In genomic region chr1:162213281-162213909, GRCh38 we compare ENCODE assay signal across 11 cellular contexts.
DNase-seq lines count a peak whose midpoint lies in the region; ATAC-seq and TF ChIP-seq lines count a peak whose summit lies in the region.
"Had no signal": no experiment of that assay in that cellular context is flagged by ENCODE, and none has a peak within 500 bp of the region (broad histone marks: within the 10 kb centered on the region; RNA-seq: fewer than 3 reads in every experiment).

No MANE protein-coding gene starts in this region.

- CTCF ChIA-PET in Calu3 (lab: Charles Lee) = interaction anchor here (0.6 to 2.5 kb wide), 10 partner anchors 8 to 167 kb away, joined by 3 to 22 read pairs (median 3); no protein-coding TSS in a partner anchor

- no TSS peak for BruUV-seq in Calu3 (replicated peaks; lab: Mats Ljungman, UMichigan)

- H3K36me3 ChIP-seq in left ventricle myocardium inferior = no peaks in the 10 kb centered on the region
- H3K36me3 ChIP-seq: SJSA1 had no signal

- H3K27me3 Mint-ChIP-seq in Calu3 (ENCODE audit: unreplicated experiment) = no peaks in the 10 kb centered on the region

- DNase-seq in Calu3 = peak; percentile 76
- DNase-seq in anterior cingulate cortex (lab: John Stamatoyannopoulos, UW) = peak in 31 of 58 donors; percentile 6 to 80 (median 34)
- peak; percentile 42 for DNase-seq in left ventricle myocardium inferior
- peak in 6 of 10 donors; percentile 36 to 85 (median 64) for DNase-seq in posterior cingulate gyrus
- DNase-seq in dedifferentiated amniotic fluid mesenchymal stem cell (ENCODE audit: extremely low spot score) = no peak
- DNase-seq in stimulated activated effector memory CD8-positive, alpha-beta T cell treated with anti-CD3 and anti-CD28 coated beads, Interleukin-12 subunit alpha, Interleukin-12 subunit beta, amount 100 ng/mL, for 72 hours (ENCODE audit: low spot score in 2 of 2) = no peak
- DNase-seq: activated T-cell treated with anti-CD3 and anti-CD28 coated beads, Interleukin-2, amount 50 U/mL, for 4 hours had no signal

- H3K9me3 Mint-ChIP-seq in Calu3 (ENCODE audit: low read depth, unreplicated experiment) = no peaks in the 10 kb centered on the region
- H3K9me3 Mint-ChIP-seq in stimulated activated effector memory CD8-positive, alpha-beta T cell treated with anti-CD3 and anti-CD28 coated beads, Interleukin-12 subunit alpha, Interleukin-12 subunit beta, amount 100 ng/mL, for 72 hours = no peaks in the 10 kb centered on the region
- H3K9me3 Mint-ChIP-seq: activated T-cell treated with anti-CD3 and anti-CD28 coated beads, Interleukin-2, amount 50 U/mL, for 4 hours had no signal

- H3K4me3 ChIP-seq in left ventricle myocardium inferior = peak overlapping the region; percentile 6
- H3K4me3 ChIP-seq: SJSA1 had no signal

- H3K9me3 ChIP-seq in left ventricle myocardium inferior (replicated peaks) = no peaks in the 10 kb centered on the region
- H3K9me3 ChIP-seq: SJSA1 had no signal

- TF ChIP-seq CTCF in Calu3 (IDR thresholded peaks at IDR 0.05; ENCODE audit: unreplicated experiment) (no peak), left ventricle myocardium inferior (IDR thresholded peaks at IDR 0.05; ENCODE audit: borderline replicate concordance) (no peak)

- ATAC-seq in HG03196 (IDR thresholded peaks at IDR 0.05; ENCODE audit: unreplicated experiment) (no peak), HG02852 (IDR thresholded peaks at IDR 0.05; ENCODE audit: unreplicated experiment) (no peak)
- no peak for ATAC-seq in stimulated activated effector memory CD8-positive, alpha-beta T cell treated with anti-CD3 and anti-CD28 coated beads, Interleukin-12 subunit alpha, Interleukin-12 subunit beta, amount 100 ng/mL, for 72 hours
- ATAC-seq: activated T-cell treated with anti-CD3 and anti-CD28 coated beads, Interleukin-2, amount 50 U/mL, for 4 hours had no signal

- peaks cover 38% of the 10 kb centered on the region for H3K4me1 ChIP-seq in left ventricle myocardium inferior
- H3K4me1 ChIP-seq: SJSA1 had no signal

- no peak overlapping the region for H3K4me3 Mint-ChIP-seq in Calu3 (ENCODE audit: low read depth, unreplicated experiment)
- no peak overlapping the region for H3K4me3 Mint-ChIP-seq in stimulated activated effector memory CD8-positive, alpha-beta T cell treated with anti-CD3 and anti-CD28 coated beads, Interleukin-12 subunit alpha, Interleukin-12 subunit beta, amount 100 ng/mL, for 72 hours
- H3K4me3 Mint-ChIP-seq: activated T-cell treated with anti-CD3 and anti-CD28 coated beads, Interleukin-2, amount 50 U/mL, for 4 hours; CD14-positive monocyte had no signal

- H3K36me3 Mint-ChIP-seq in Calu3 (ENCODE audit: insufficient read depth, unreplicated experiment) = peaks cover 8% of the 10 kb centered on the region
- no peaks in the 10 kb centered on the region for H3K36me3 Mint-ChIP-seq in stimulated activated effector memory CD8-positive, alpha-beta T cell treated with anti-CD3 and anti-CD28 coated beads, Interleukin-12 subunit alpha, Interleukin-12 subunit beta, amount 100 ng/mL, for 72 hours
- H3K36me3 Mint-ChIP-seq: CD14-positive monocyte had no signal

- peak overlapping the region; percentile 66 for H3K27ac ChIP-seq in left ventricle myocardium inferior (replicated peaks)
- H3K27ac ChIP-seq: SJSA1 had no signal

- intact Hi-C loops in Calu3 (cut with micrococcal nuclease; ENCODE audit: unreplicated experiment) = loop anchor here (5.0 kb wide), 1 partner anchor 76 kb away; no protein-coding TSS in a partner anchor
- intact Hi-C loops in left ventricle myocardium inferior (cut with micrococcal nuclease) = no loop called here
- intact Hi-C loops in posterior cingulate gyrus (cut with DNase I) = no loop called here

- no peaks in the 10 kb centered on the region for H3K27me3 ChIP-seq in left ventricle myocardium inferior (ENCODE audit: low read depth)

- no peak overlapping the region for H3K27ac Mint-ChIP-seq in Calu3 (ENCODE audit: unreplicated experiment)
- no peak overlapping the region for H3K27ac Mint-ChIP-seq in stimulated activated effector memory CD8-positive, alpha-beta T cell treated with anti-CD3 and anti-CD28 coated beads, Interleukin-12 subunit alpha, Interleukin-12 subunit beta, amount 100 ng/mL, for 72 hours
- H3K27ac Mint-ChIP-seq: CD14-positive monocyte had no signal

- H3K4me1 Mint-ChIP-seq in Calu3 (ENCODE audit: low read depth, unreplicated experiment) = peaks cover 52% of the 10 kb centered on the region
- no peaks in the 10 kb centered on the region for H3K4me1 Mint-ChIP-seq in stimulated activated effector memory CD8-positive, alpha-beta T cell treated with anti-CD3 and anti-CD28 coated beads, Interleukin-12 subunit alpha, Interleukin-12 subunit beta, amount 100 ng/mL, for 72 hours

Comparison
In these comparisons a context has a peak if more than half of its experiments do, and no peak if none do; other contexts are left out.
1. DNase-seq: peak in Calu3 (single experiment), anterior cingulate cortex (31 of 58), left ventricle myocardium inferior (single experiment) and posterior cingulate gyrus (6 of 10); none in dedifferentiated amniotic fluid mesenchymal stem cell (single experiment) and stimulated activated effector memory CD8-positive, alpha-beta T cell treated with anti-CD3 and anti-CD28 coated beads, Interleukin-12 subunit alpha, Interleukin-12 subunit beta, amount 100 ng/mL, for 72 hours (0 of 2).